ENCODE assay signal across 1 cellular context in genomic region chr6:2633763-2634150, GRCh38.
TF ChIP-seq lines count a peak whose summit lies in the region.

No MANE protein-coding gene starts in this region.

TF ChIP-seq in K562, 482 proteins besides CTCF, POLR2A, EP300 and RAD21:
- TF ChIP-seq ZBTB40 (IDR thresholded peaks at IDR 0.05) (no peak), ZBTB40 (CRISPR knock-in tag; IDR thresholded peaks at IDR 0.05) (no peak), LARP7 (IDR thresholded peaks at IDR 0.05) (no peak), SREBF2 (CRISPR knock-in tag; IDR thresholded peaks at IDR 0.05) (no peak), ZNF436 (CRISPR knock-in tag; IDR thresholded peaks at IDR 0.05) (no peak), NFE2 (IDR thresholded peaks at IDR 0.05; ENCODE audit: low read depth) (no peak), SPI1 (IDR thresholded peaks at IDR 0.05; ENCODE audit: borderline replicate concordance, low read depth, low read length) (no peak), ZNF512 (tag; IDR thresholded peaks at IDR 0.05) (no peak), ZNF592 (IDR thresholded peaks at IDR 0.05) (no peak), SRSF3 (IDR thresholded peaks at IDR 0.05; ENCODE audit: insufficient read depth, low read length) (no peak), RBM22 (IDR thresholded peaks at IDR 0.05; ENCODE audit: low read depth, low read length, poor library complexity, severe bottlenecking) (no peak), FOXP1 (CRISPR knock-in tag; IDR thresholded peaks at IDR 0.05) (no peak), CSDE1 (IDR thresholded peaks at IDR 0.05) (no peak), CXXC5 (CRISPR knock-in tag; IDR thresholded peaks at IDR 0.05) (no peak), ATF3 (IDR thresholded peaks at IDR 0.05) (no peak), ATF3 (CRISPR knock-in tag; conservative IDR thresholded peaks at IDR 0.05) (no peak), FOXJ2 (tag; IDR thresholded peaks at IDR 0.05) (no peak), PHTF2 (CRISPR knock-in tag; IDR thresholded peaks at IDR 0.05) (no peak), TSC22D4 (tag; IDR thresholded peaks at IDR 0.05) (no peak), ZNF212 (CRISPR knock-in tag; IDR thresholded peaks at IDR 0.05) (no peak)
